Comparison of ENCODE assay signal across 20 cellular contexts in the genomic region with DNA sequence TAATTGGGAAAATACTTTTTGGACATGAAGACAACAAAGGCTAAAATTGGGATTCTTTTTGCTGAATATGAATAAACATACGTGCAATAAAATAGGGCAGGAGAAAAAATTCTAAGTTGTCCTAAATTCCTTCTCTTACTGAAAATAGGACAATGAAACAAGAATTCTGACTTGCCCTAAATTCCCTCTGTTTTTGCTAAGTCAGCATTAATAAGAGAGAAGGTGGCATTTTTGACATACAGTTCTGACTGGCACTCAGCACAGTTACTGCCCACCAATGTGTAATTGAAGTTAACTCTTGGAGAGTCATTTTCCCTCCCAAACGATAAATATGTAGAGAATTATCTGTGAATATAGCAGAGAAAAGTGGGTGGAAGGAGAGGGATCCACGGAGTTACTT.
DNase-seq lines count a peak whose midpoint lies in the region; ATAC-seq, FAIRE-seq and TF ChIP-seq lines count a peak whose summit lies in the region.
"Had no signal": no experiment of that assay in that cellular context is flagged by ENCODE, and none has a peak within 500 bp of the region (broad histone marks: within the 10 kb centered on the region; RNA-seq: fewer than 3 reads in every experiment).

No MANE protein-coding gene starts in this region.

- H3K23me2 ChIP-seq in H1 (ENCODE audit: low read depth, low read length), result no peaks in the 10 kb centered on the region

- H3K9me1 ChIP-seq in IMR-90 (ENCODE audit: insufficient read depth, low read length), result no peaks in the 10 kb centered on the region

- no peaks in the 10 kb centered on the region for H3K27me3 Mint-ChIP-seq in natural killer cell treated with Interleukin-12 subunit alpha and Interleukin-12 subunit beta and Interleukin-15 and Interleukin-18, amount 100 ng/mL, for 72 hours
- H3K27me3 Mint-ChIP-seq: B cell; CD4-positive, alpha-beta T cell had no signal

- no peak overlapping the region for H4K8ac ChIP-seq in IMR-90 (ENCODE audit: low read depth in 2 of 2, low read length in 2 of 2)
- H4K8ac ChIP-seq in H1 (ENCODE audit: extremely low read depth, insufficient read depth, low read length), result no peak overlapping the region

- dilution Hi-C loops in IMR-90 (cut with HindIII; ENCODE audit: low sequenced_read_pairs, unreplicated experiment), result no loop called here

- H3K9me3 Mint-ChIP-seq in natural killer cell treated with Interleukin-12 subunit alpha and Interleukin-12 subunit beta and Interleukin-15 and Interleukin-18, amount 100 ng/mL, for 72 hours, result peaks cover 20% of the 10 kb centered on the region

- H3K79me1 ChIP-seq in IMR-90 (ENCODE audit: low read depth in 1 of 2, low read length in 2 of 2), result no peaks in the 10 kb centered on the region
- H3K79me1 ChIP-seq in H1 (ENCODE audit: low read depth, low read length), result no peaks in the 10 kb centered on the region

- no peak overlapping the region for H2AK9ac ChIP-seq in IMR-90 (replicated peaks; ENCODE audit: low read depth, low read length, poor library complexity)

- ATAC-seq in A549 (no peak), IMR-90 (ENCODE audit: low read depth) (no peak), HG03521 (IDR thresholded peaks at IDR 0.05; ENCODE audit: unreplicated experiment) (no peak)
- ATAC-seq in natural killer cell treated with Interleukin-12 subunit alpha and Interleukin-12 subunit beta and Interleukin-15 and Interleukin-18, amount 100 ng/mL, for 72 hours, result no peak
- ATAC-seq: CD8-positive, alpha-beta T cell had no signal

- H2BK5ac ChIP-seq in IMR-90 (ENCODE audit: low read depth, low read length, poor library complexity, severe bottlenecking) (no peak overlapping the region), H1 (ENCODE audit: low read depth, low read length) (no peak overlapping the region)

- H3K23ac ChIP-seq in IMR-90 (ENCODE audit: low read depth, low read length) (no peak overlapping the region), H1 (ENCODE audit: insufficient read length) (no peak overlapping the region)

- 12% methylated on average over 3 of the region's 3 CpGs for WGBS in A549 (ENCODE audit: missing lambda C conversion rate)
- WGBS in IMR-90 (ENCODE audit: extremely low coverage in 2 of 2, insufficient read length in 1 of 2), 2 experiments, result no CpG with 5 or more reads among the region's 3 CpGs
- WGBS in H1 (ENCODE audit: extremely low coverage in 1 of 2, insufficient coverage in 1 of 2, insufficient read length in 1 of 2, insufficient replicate concordance in 2 of 2, low coverage in 1 of 2, low lambda C conversion rate in 2 of 2, missing lambda C conversion rate in 1 of 2), 2 experiments, result 97% methylated on average over 3 of the region's 3 CpGs; no CpG with 5 or more reads in 1 of the 2 experiments

- no peak overlapping the region for H3K4me2 ChIP-seq in A549
- no peak overlapping the region for H3K4me2 ChIP-seq in IMR-90 (ENCODE audit: low read depth, low read length)
- no peak overlapping the region for H3K4me2 ChIP-seq in H1 (ENCODE audit: insufficient read depth in 1 of 2, low read depth in 2 of 2, low read length in 2 of 2)
- H3K4me2 ChIP-seq: BLaER1 treated with 17β-estradiol and CSF1 and Interleukin-3, amounts not matched to agents 10 nM and 100 nM had no signal

- H3K9me3 ChIP-seq in A549 (no peaks in the 10 kb centered on the region), IMR-90 (ENCODE audit: control insufficient read depth, insufficient read depth, low read length) (peaks cover 9% of the 10 kb centered on the region; the same call in 1 of the 2 replicates), H1 (ENCODE audit: insufficient read depth in 2 of 2, low read depth in 1 of 2, low read length in 1 of 2) (no peaks in the 10 kb centered on the region)
- H3K9me3 ChIP-seq: BLaER1 treated with 17β-estradiol and CSF1 and Interleukin-3, amounts not matched to agents 10 nM and 100 nM; Caco-2 had no signal

- CTCF ChIA-PET in A549 (lab: Yijun Ruan, JAX) (no interaction called here), IMR-90 (lab: Yijun Ruan, JAX) (no interaction called here), H1 (lab: Charles Lee; ENCODE audit: partially characterized antibody) (no interaction called here)

- H3K27ac ChIP-seq in A549 (no peak overlapping the region), IMR-90 (ENCODE audit: insufficient read depth, low read length) (no peak overlapping the region), H1 (ENCODE audit: low read depth, low read length) (no peak overlapping the region)
- H3K27ac ChIP-seq: BLaER1 treated with 17β-estradiol and CSF1 and Interleukin-3, amounts not matched to agents 10 nM and 100 nM; C4-2B had no signal

- DNase-seq in A549 (ENCODE audit: low read depth in 1 of 2, low spot score in 1 of 2) (no peak), IMR-90 (no peak), H1 (ENCODE audit: low read depth in 1 of 2, low spot score in 2 of 2) (no peak), GM19240 (ENCODE audit: insufficient read length, low spot score) (no peak)
- no peak for DNase-seq in natural killer cell treated with Interleukin-12 subunit alpha and Interleukin-12 subunit beta and Interleukin-15 and Interleukin-18, amount 100 ng/mL, for 72 hours (ENCODE audit: low spot score)
- DNase-seq: 8988T; AML-193; Caco-2; Calu3; CD4-positive, alpha-beta T cell; CD8-positive, alpha-beta T cell; DMS79 treated with DMSO at 0.1 percent for 48 hours; GF-D8 had no signal

- TF ChIP-seq POLR2A in A549 (IDR thresholded peaks at IDR 0.05; ENCODE audit: low read length) (no peak), IMR-90 (IDR thresholded peaks at IDR 0.05; ENCODE audit: low read depth, low read length) (no peak), H1 (IDR thresholded peaks at IDR 0.05; ENCODE audit: control extremely low read depth in 1 of 2, low read depth in 2 of 2, low read length in 2 of 2) (no peak)

- H3K4me1 Mint-ChIP-seq in natural killer cell treated with Interleukin-12 subunit alpha and Interleukin-12 subunit beta and Interleukin-15 and Interleukin-18, amount 100 ng/mL, for 72 hours (ENCODE audit: low read depth in 2 of 2), result no peaks in the 10 kb centered on the region
- H3K4me1 Mint-ChIP-seq: B cell had no signal

- H3K36me3 ChIP-seq in IMR-90 (ENCODE audit: control insufficient read depth, insufficient read depth, low read length), result no peaks in the 10 kb centered on the region
- no peaks in the 10 kb centered on the region for H3K36me3 ChIP-seq in H1 (ENCODE audit: control insufficient read depth in 2 of 4, insufficient read depth in 4 of 4, low read length in 3 of 4)
- H3K36me3 ChIP-seq: BLaER1 treated with 17β-estradiol and CSF1 and Interleukin-3, amounts not matched to agents 10 nM and 100 nM had no signal

- H2AFZ ChIP-seq in IMR-90 (replicated peaks; ENCODE audit: low read length, poor library complexity) (no peak overlapping the region), H1 (ENCODE audit: low read length) (peak overlapping the region; percentile 73; the same call in 1 of the 2 replicates)

- H2BK12ac ChIP-seq in H1 (ENCODE audit: low read depth, low read length), result no peak overlapping the region

- BruUV-seq in IMR-90 (replicated peaks; lab: Mats Ljungman, UMichigan), result no TSS peak

- H3K4me3 Mint-ChIP-seq in natural killer cell treated with Interleukin-12 subunit alpha and Interleukin-12 subunit beta and Interleukin-15 and Interleukin-18, amount 100 ng/mL, for 72 hours, result no peak overlapping the region
- H3K4me3 Mint-ChIP-seq: B cell; CD4-positive, alpha-beta T cell; CD8-positive, alpha-beta T cell had no signal

- H3K56ac ChIP-seq in IMR-90 (ENCODE audit: extremely low read depth, insufficient read depth, low read length), result no peak overlapping the region
- no peak overlapping the region for H3K56ac ChIP-seq in H1 (replicated peaks; ENCODE audit: insufficient read length, low read depth, low read length)

- no peak overlapping the region for H2BK120ac ChIP-seq in IMR-90 (ENCODE audit: low read depth, low read length)
- H2BK120ac ChIP-seq in H1 (replicated peaks; ENCODE audit: low read depth, low read length), result no peak overlapping the region

- TF ChIP-seq EP300 in A549 (IDR thresholded peaks at IDR 0.05), result no peak
- no peak for TF ChIP-seq EP300 in H1 (IDR thresholded peaks at IDR 0.05; ENCODE audit: borderline replicate concordance in 1 of 2, low read depth in 2 of 2, low read length in 2 of 2)

- no peak overlapping the region for H2BK15ac ChIP-seq in IMR-90 (ENCODE audit: low read depth, low read length)
- H2BK15ac ChIP-seq in H1 (ENCODE audit: low read length), result no peak overlapping the region

- H3K14ac ChIP-seq in IMR-90 (replicated peaks; ENCODE audit: low read depth, low read length), result no peak overlapping the region
- no peak overlapping the region for H3K14ac ChIP-seq in H1 (ENCODE audit: insufficient read length)

- in situ Hi-C loops in IMR-90 (cut with MboI; ENCODE audit: low sequenced_read_pairs), result no loop called here

- H3K36me3 Mint-ChIP-seq in natural killer cell treated with Interleukin-12 subunit alpha and Interleukin-12 subunit beta and Interleukin-15 and Interleukin-18, amount 100 ng/mL, for 72 hours, result peaks cover 5% of the 10 kb centered on the region
- H3K36me3 Mint-ChIP-seq: CD8-positive, alpha-beta T cell had no signal

- H3K9ac ChIP-seq in IMR-90 (ENCODE audit: low read depth, low read length), result no peak overlapping the region
- H3K9ac ChIP-seq in H1 (replicated peaks in 1 of 4; ENCODE audit: extremely low read depth in 1 of 4, low read depth in 3 of 4, low read length in 3 of 4), result no peak overlapping the region
- H3K9ac ChIP-seq: BLaER1 treated with 17β-estradiol and CSF1 and Interleukin-3, amounts not matched to agents 10 nM and 100 nM had no signal

- H4K5ac ChIP-seq in IMR-90 (ENCODE audit: low read depth, low read length), result no peak overlapping the region
- H4K5ac ChIP-seq in H1 (ENCODE audit: insufficient read length, low read depth, low read length), result no peak overlapping the region

- H3K4me3 ChIP-seq in A549, result no peak overlapping the region
- H3K4me3 ChIP-seq in IMR-90 (ENCODE audit: insufficient read depth, low read depth, low read length), result no peak overlapping the region
- H3K4me3 ChIP-seq in H1 (ENCODE audit: extremely low read depth in 1 of 4, insufficient read depth in 2 of 4, low read depth in 3 of 4, low read length in 4 of 4), result no peak overlapping the region
- H3K4me3 ChIP-seq: BLaER1 treated with 17β-estradiol and CSF1 and Interleukin-3, amounts not matched to agents 10 nM and 100 nM had no signal

- H2BK20ac ChIP-seq in IMR-90 (ENCODE audit: low read depth, low read length), result no peak overlapping the region
- H2BK20ac ChIP-seq in H1 (ENCODE audit: low read length), result no peak overlapping the region

- no peak for TF ChIP-seq RAD21 in A549 (conservative IDR thresholded peaks at IDR 0.05 in 1 of 2, IDR thresholded peaks at IDR 0.05 in 1 of 2)
- no peak for TF ChIP-seq RAD21 in IMR-90 (IDR thresholded peaks at IDR 0.05; ENCODE audit: low read length)
- no peak for TF ChIP-seq RAD21 in H1 (IDR thresholded peaks at IDR 0.05 in 1 of 2, conservative IDR thresholded peaks at IDR 0.05 in 1 of 2; ENCODE audit: low read depth in 2 of 2, low read length in 2 of 2)

- H4K20me1 ChIP-seq in IMR-90 (ENCODE audit: insufficient read depth, low read length), result no peaks in the 10 kb centered on the region
- H4K20me1 ChIP-seq in H1 (replicated peaks in 1 of 2; ENCODE audit: control insufficient read depth in 1 of 2, insufficient read depth in 2 of 2, low read length in 2 of 2), result no peaks in the 10 kb centered on the region
- H4K20me1 ChIP-seq: BLaER1 treated with 17β-estradiol and CSF1 and Interleukin-3, amounts not matched to agents 10 nM and 100 nM had no signal

- POLR2A ChIA-PET in A549 (lab: Yijun Ruan, JAX), result no interaction called here
- POLR2A ChIA-PET in IMR-90 (lab: Charles Lee; ENCODE audit: unreplicated experiment), result no interaction called here
- POLR2A ChIA-PET in H1 (lab: Charles Lee; ENCODE audit: partially characterized antibody), result no interaction called here

- H4K91ac ChIP-seq in IMR-90 (ENCODE audit: insufficient read depth, low read depth, low read length) (no peak overlapping the region), H1 (replicated peaks; ENCODE audit: insufficient read length, low read length) (no peak overlapping the region)

- TF ChIP-seq CTCF in A549 (IDR thresholded peaks at IDR 0.05), result no peak
- no peak for TF ChIP-seq CTCF in IMR-90 (conservative IDR thresholded peaks at IDR 0.05; ENCODE audit: low read depth, low read length)
- TF ChIP-seq CTCF in H1 (IDR thresholded peaks at IDR 0.05; ENCODE audit: control extremely low read depth in 1 of 3, insufficient read depth in 1 of 3, low read depth in 1 of 3, low read length in 3 of 3), result no peak

- H3K4ac ChIP-seq in IMR-90 (ENCODE audit: low read depth, low read length) (no peak overlapping the region), H1 (replicated peaks; ENCODE audit: insufficient read length, low read depth, low read length) (no peak overlapping the region)

- intact Hi-C loops in IMR-90 (cut with micrococcal nuclease), result no loop called here

- no peak for FAIRE-seq in A549 (lab: Jason Lieb, UNC)
- no peak for FAIRE-seq in H1 (lab: Jason Lieb, UNC)
- FAIRE-seq: D721Med, GM12891, GM19239 had no signal

- H3K27me3 ChIP-seq in IMR-90 (ENCODE audit: control insufficient read depth, insufficient read depth, low read length), result no peaks in the 10 kb centered on the region
- H3K27me3 ChIP-seq in H1 (replicated peaks in 1 of 4; ENCODE audit: control insufficient read depth in 3 of 4, extremely low read depth in 1 of 4, insufficient read depth in 3 of 4, low read length in 3 of 4), result no peaks in the 10 kb centered on the region
- H3K27me3 ChIP-seq: BLaER1 treated with 17β-estradiol and CSF1 and Interleukin-3, amounts not matched to agents 10 nM and 100 nM had no signal

- H3K4me1 ChIP-seq in A549 (no peaks in the 10 kb centered on the region), IMR-90 (ENCODE audit: control insufficient read depth, insufficient read depth, low read length) (no peaks in the 10 kb centered on the region), H1 (replicated peaks in 1 of 4; ENCODE audit: control insufficient read depth in 3 of 4, insufficient read depth in 4 of 4, low read length in 3 of 4) (no peaks in the 10 kb centered on the region; a peak in 1 of 7 replicates)
- H3K4me1 ChIP-seq: BLaER1 treated with 17β-estradiol and CSF1 and Interleukin-3, amounts not matched to agents 10 nM and 100 nM; Caco-2 had no signal

- H2AK5ac ChIP-seq in IMR-90 (ENCODE audit: low read depth, low read length) (no peak overlapping the region), H1 (ENCODE audit: low read depth, low read length) (no peak overlapping the region)

- no peak overlapping the region for H3K18ac ChIP-seq in IMR-90 (ENCODE audit: low read depth, low read length)
- H3K18ac ChIP-seq in H1 (ENCODE audit: extremely low read depth, low read length), result no peak overlapping the region

- no peaks in the 10 kb centered on the region for H3K79me2 ChIP-seq in H1 (ENCODE audit: control insufficient read depth in 1 of 2, insufficient read depth in 2 of 2, low read length in 2 of 2)

- H3K27ac Mint-ChIP-seq in natural killer cell treated with Interleukin-12 subunit alpha and Interleukin-12 subunit beta and Interleukin-15 and Interleukin-18, amount 100 ng/mL, for 72 hours, result no peak overlapping the region
- H3K27ac Mint-ChIP-seq: B cell; CD4-positive, alpha-beta T cell; CD8-positive, alpha-beta T cell had no signal
